26 cellular contexts compared by ENCODE assay signal in the genomic region with DNA sequence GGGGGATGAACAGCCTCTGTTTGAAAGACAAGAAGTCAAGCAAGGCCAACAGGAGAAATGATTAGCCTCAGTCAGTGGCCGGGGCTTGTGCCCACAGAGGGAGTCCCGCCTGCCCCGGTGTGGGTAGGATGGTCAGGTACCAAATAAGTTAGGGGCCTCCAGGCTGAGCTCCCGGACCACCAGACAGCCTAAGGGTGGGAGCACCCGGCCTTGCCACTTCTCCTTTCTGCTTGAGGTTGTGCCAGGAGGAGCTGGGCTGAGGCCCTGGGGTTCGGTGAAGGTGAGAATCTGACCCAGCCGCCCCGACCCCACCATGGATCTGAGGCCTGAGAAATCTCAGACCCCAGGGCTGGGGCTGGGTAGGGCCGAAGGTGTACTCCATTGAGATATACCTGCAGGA.
"Had no signal": no experiment of that assay in that cellular context is flagged by ENCODE, and none has a peak within 500 bp of the region (broad histone marks: within the 10 kb centered on the region; RNA-seq: fewer than 3 reads in every experiment).

No MANE protein-coding gene starts in this region.

- H3K27me3 ChIP-seq: suprapubic skin, testis, thyroid gland, tibial artery, tibial nerve, transverse colon, upper lobe of left lung, upper lobe of right lung, uterus, vagina had no signal

- DNase-seq: stimulated activated CD4-positive, alpha-beta T cell treated with anti-CD3 and anti-CD28 coated beads, Interleukin-2, amount 100 ng/mL, for 48 hours; stimulated activated CD4-positive, alpha-beta T cell treated with anti-CD3 and anti-CD28 coated beads, Interleukin-4, amount 100 ng/mL, for 1 hour; stimulated activated CD4-positive, alpha-beta T cell treated with anti-CD3 and anti-CD28 coated beads, Interleukin-4, amount 100 ng/mL, for 24 hours; stimulated activated CD4-positive, alpha-beta T cell treated with anti-CD3 and anti-CD28 coated beads, Interleukin-4, amount 100 ng/mL, for 4 hours; stimulated activated CD8-positive, alpha-beta memory T cell treated with anti-CD3 and anti-CD28 coated beads, Interleukin-4, amount 100 ng/mL, for 48 hours; stimulated activated naive B cell treated with anti-CD40 and anti-IgM and Interleukin-4, amounts not matched to agents 10 μg/mL and 1 μg/mL and 100 μg/mL, for 72 hours; stimulated activated naive CD4-positive, alpha-beta T cell; stimulated activated naive CD4-positive, alpha-beta T cell treated with Interleukin-2 at 50 U/mL for 16 hours; stimulated activated naive CD8-positive, alpha-beta T cell treated with anti-CD3 and anti-CD28 coated beads, Interleukin-15, amount 100 ng/mL, for 72 hours; stimulated activated naive CD8-positive, alpha-beta T cell treated with anti-CD3 and anti-CD28 coated beads, Interleukin-15, Interleukin-2, amounts not matched to agents 100 U/mL and 50 U/mL, for 24 hours; stomach; substantia nigra; testis; thyroid gland; tibial artery; transverse colon; trophoblast cell; upper lobe of left lung; upper lobe of right lung; uterus had no signal

- H3K4me1 ChIP-seq: stomach, testis, thyroid gland, tibial artery, tibial nerve, transverse colon, upper lobe of left lung, upper lobe of right lung, uterus, vagina had no signal

- H3K27ac ChIP-seq: stomach, suprapubic skin, testis, thoracic aorta, thyroid gland, tibial artery, tibial nerve, transverse colon, upper lobe of left lung, upper lobe of right lung, uterus, vagina had no signal

- H3K9me3 ChIP-seq: stomach, suprapubic skin, testis, thoracic aorta, thyroid gland, tibial artery, tibial nerve, transverse colon, upper lobe of left lung, upper lobe of right lung, uterus, vagina had no signal

- H3K36me3 ChIP-seq: stomach, suprapubic skin, thoracic aorta, thyroid gland, tibial artery, tibial nerve, transverse colon, upper lobe of left lung, upper lobe of right lung, uterus, vagina had no signal

- H3K4me3 ChIP-seq: stomach, suprapubic skin, testis, thoracic aorta, thyroid gland, tibial artery, tibial nerve, transverse colon, upper lobe of left lung, upper lobe of right lung, uterus, vagina had no signal

- ATAC-seq: stimulated activated effector memory CD8-positive, alpha-beta T cell treated with anti-CD3 and anti-CD28 coated beads, Interleukin-12 subunit alpha, Interleukin-12 subunit beta, amount 100 ng/mL, for 72 hours; stimulated activated memory B cell treated with anti-CD40 and anti-IgM and Interleukin-4, amounts not matched to agents 10 μg/mL and 1 μg/mL and 100 μg/mL, for 72 hours; stimulated activated naive B cell treated with anti-CD40 and anti-IgM and Interleukin-4, amounts not matched to agents 10 μg/mL and 1 μg/mL and 100 μg/mL, for 72 hours; stimulated activated naive CD8-positive, alpha-beta T cell treated with anti-CD3 and anti-CD28 coated beads, Interleukin-15, amount 100 ng/mL, for 72 hours; stimulated activated naive CD8-positive, alpha-beta T cell treated with anti-CD3 and anti-CD28 coated beads, Interleukin-15, Interleukin-2, amounts not matched to agents 100 U/mL and 50 U/mL, for 24 hours; upper lobe of right lung had no signal
